Comparison of ENCODE assay signal across 36 cellular contexts in genomic region chr12:53811606-53812005, GRCh38. TPM values are rescaled to one million over a fixed set of nuclear protein-coding genes. Genes with fewer than 3 reads are reported as not detected.
"Had no signal": no experiment of that assay in that cellular context is flagged by ENCODE, and none has a peak within 500 bp of the region (broad histone marks: within the 10 kb centered on the region; RNA-seq: fewer than 3 reads in every experiment).

No MANE protein-coding gene starts in this region.

- H3K79me2 ChIP-seq: hepatocyte had no signal

- H3K36me3 ChIP-seq: esophagus muscularis mucosa, gastroesophageal sphincter, heart left ventricle, left lung, neural progenitor cell, sigmoid colon, suprapubic skin, transverse colon, upper lobe of right lung, uterus had no signal

- FAIRE-seq: kidney had no signal

- H3K9me3 Mint-ChIP-seq: mesothelial cell of epicardium; naive thymus-derived CD4-positive, alpha-beta T cell; nephron; neural progenitor cell; stimulated activated naive B cell treated with anti-CD40 and anti-IgM and Interleukin-4, amounts not matched to agents 10 μg/mL and 1 μg/mL and 100 μg/mL, for 72 hours; stimulated activated naive CD8-positive, alpha-beta T cell treated with anti-CD3 and anti-CD28 coated beads, Interleukin-15, Interleukin-2, amounts not matched to agents 100 ng/mL and 50 ng/mL, for 24 hours had no signal

- H3K4me3 Mint-ChIP-seq: mesothelial cell of epicardium; naive thymus-derived CD4-positive, alpha-beta T cell; nephron; neural progenitor cell; stimulated activated naive B cell treated with anti-CD40 and anti-IgM and Interleukin-4, amounts not matched to agents 10 μg/mL and 1 μg/mL and 100 μg/mL, for 72 hours; stimulated activated naive CD8-positive, alpha-beta T cell treated with anti-CD3 and anti-CD28 coated beads, Interleukin-15, Interleukin-2, amounts not matched to agents 100 ng/mL and 50 ng/mL, for 24 hours had no signal

- H3K27ac Mint-ChIP-seq: mesothelial cell of epicardium; naive thymus-derived CD4-positive, alpha-beta T cell; nephron; neural progenitor cell; stimulated activated naive B cell treated with anti-CD40 and anti-IgM and Interleukin-4, amounts not matched to agents 10 μg/mL and 1 μg/mL and 100 μg/mL, for 72 hours; stimulated activated naive CD8-positive, alpha-beta T cell treated with anti-CD3 and anti-CD28 coated beads, Interleukin-15, Interleukin-2, amounts not matched to agents 100 ng/mL and 50 ng/mL, for 24 hours had no signal

- H3K9me3 ChIP-seq: heart left ventricle, left lung, mucosa of descending colon, psoas muscle, sigmoid colon, suprapubic skin, transverse colon, upper lobe of right lung, uterus had no signal

- ATAC-seq: gastroesophageal sphincter; heart left ventricle; left lung; mucosa of descending colon; naive thymus-derived CD4-positive, alpha-beta T cell; psoas muscle; right cardiac atrium; stimulated activated naive B cell treated with anti-CD40 and anti-IgM and Interleukin-4, amounts not matched to agents 10 μg/mL and 1 μg/mL and 100 μg/mL, for 72 hours; upper lobe of right lung had no signal

- H3K4me2 ChIP-seq: hepatocyte, neural progenitor cell had no signal

- H3K4me1 Mint-ChIP-seq: neural progenitor cell had no signal

- H3K36me3 Mint-ChIP-seq: mesothelial cell of epicardium; neural progenitor cell; stimulated activated naive B cell treated with anti-CD40 and anti-IgM and Interleukin-4, amounts not matched to agents 10 μg/mL and 1 μg/mL and 100 μg/mL, for 72 hours had no signal

- H3K4me3 ChIP-seq: coronary artery, esophagus muscularis mucosa, gastroesophageal sphincter, heart left ventricle, hepatocyte, left lung, mucosa of descending colon, neural progenitor cell, psoas muscle, sigmoid colon, suprapubic skin, transverse colon, upper lobe of right lung, uterus had no signal

- DNase-seq: dermis blood vessel endothelial cell; effector memory CD4-positive, alpha-beta T cell; foreskin fibroblast; heart left ventricle; kidney; left lung; mesenchymal stem cell; mucosa of descending colon; naive thymus-derived CD4-positive, alpha-beta T cell; psoas muscle; right cardiac atrium; sigmoid colon; stimulated activated CD4-positive, alpha-beta T cell treated with anti-CD3 and anti-CD28 coated beads, Interleukin-2, amount 100 ng/mL, for 48 hours; stimulated activated naive B cell treated with anti-CD40 and anti-IgM and Interleukin-4, amounts not matched to agents 10 μg/mL and 1 μg/mL and 100 μg/mL, for 72 hours; transverse colon; upper lobe of right lung; uterus had no signal

- H2AFZ ChIP-seq: hepatocyte, neural progenitor cell had no signal

- H3K27me3 ChIP-seq: uterus had no signal

- H3K4me1 ChIP-seq: esophagus muscularis mucosa, gastroesophageal sphincter, heart left ventricle, left lung, neural progenitor cell, psoas muscle, sigmoid colon, transverse colon, upper lobe of right lung, uterus had no signal

- H3K27ac ChIP-seq: coronary artery, esophagus muscularis mucosa, gastroesophageal sphincter, heart left ventricle, hepatocyte, left lung, neural progenitor cell, psoas muscle, sigmoid colon, suprapubic skin, transverse colon, upper lobe of right lung, uterus had no signal

RNA-seq across cellular contexts. Expression of gene CISTR, which starts 59.8 kb away (rescaled TPM):
- total RNA-seq: chondrocyte; dermis blood vessel endothelial cell; endothelial cell of umbilical vein; epithelial cell of proximal tubule; esophagus muscularis mucosa; fibroblast of lung; hepatocyte; kidney; left lung; lower leg skin; lung microvascular endothelial cell; mesothelial cell of epicardium; mucosa of descending colon; naive thymus-derived CD4-positive, alpha-beta T cell; osteocyte; psoas muscle; renal cortical epithelial cell; sigmoid colon; skeletal muscle tissue; suprapubic skin; transverse colon; upper lobe of right lung; uterus had no signal
- polyA plus RNA-seq: endothelial cell of umbilical vein; fibroblast of lung; hepatocyte; naive thymus-derived CD4-positive, alpha-beta T cell; psoas muscle; sigmoid colon; thymus had no signal
